Comparison of ENCODE assay signal across 18 cellular contexts in genomic region chr1:21503706-21504377, GRCh38. TPM values are rescaled to one million over a fixed set of nuclear protein-coding genes. Genes with fewer than 3 reads are reported as not detected.
DNase-seq lines count a peak whose midpoint lies in the region; ATAC-seq and TF ChIP-seq lines count a peak whose summit lies in the region.
"Had no signal": no experiment of that assay in that cellular context is flagged by ENCODE, and none has a peak within 500 bp of the region (broad histone marks: within the 10 kb centered on the region; RNA-seq: fewer than 3 reads in every experiment).

No MANE protein-coding gene starts in this region.

- no peak overlapping the region for H3K27ac Mint-ChIP-seq in GM23338

- TF ChIP-seq CTCF in GM23338 (conservative IDR thresholded peaks at IDR 0.05; ENCODE audit: low read depth in 2 of 2), result no peak
- no peak for TF ChIP-seq CTCF in RWPE2 (IDR thresholded peaks at IDR 0.05; ENCODE audit: poor library complexity, severe bottlenecking)
- no peak for TF ChIP-seq CTCF in ovary (IDR thresholded peaks at IDR 0.05)
- no peak for TF ChIP-seq CTCF in GM20000 (IDR thresholded peaks at IDR 0.05; ENCODE audit: extremely low read depth, missing control alignments)

- 39 to 48% (median 39%) methylated on average over 7 of the region's 7 CpGs for WGBS in ovary, 3 donors

- H3K4me1 ChIP-seq in GM23338 (ENCODE audit: insufficient read depth), result peaks cover 6% of the 10 kb centered on the region; the same call in 1 of the 2 replicates
- H3K4me1 ChIP-seq in RWPE2 (ENCODE audit: insufficient read depth, poor library complexity, severe bottlenecking), result no peaks in the 10 kb centered on the region
- H3K4me1 ChIP-seq in ovary (ENCODE audit: insufficient read depth), result peaks cover 5% of the 10 kb centered on the region
- H3K4me1 ChIP-seq: SJCRH30 had no signal

- TF ChIP-seq POLR2A in ovary (IDR thresholded peaks at IDR 0.05), result no peak

- H3K27me3 Mint-ChIP-seq in GM23338 (ENCODE audit: insufficient read depth, low read depth, poor library complexity), result peaks cover 10% of the 10 kb centered on the region

- H3K4me2 ChIP-seq in GM23338, result no peak overlapping the region

- H3K36me3 ChIP-seq in GM23338 (ENCODE audit: insufficient read depth), result no peaks in the 10 kb centered on the region
- H3K36me3 ChIP-seq in RWPE2 (ENCODE audit: low read depth), result no peaks in the 10 kb centered on the region
- H3K36me3 ChIP-seq in ovary, result no peaks in the 10 kb centered on the region
- H3K36me3 ChIP-seq: SJCRH30 had no signal

- no peaks in the 10 kb centered on the region for H4K20me1 ChIP-seq in GM23338 (replicated peaks; ENCODE audit: insufficient read depth)

- TF ChIP-seq EP300 in ovary (IDR thresholded peaks at IDR 0.05), result no peak

- H3K9me3 ChIP-seq in RWPE2 (ENCODE audit: severe bottlenecking) (no peaks in the 10 kb centered on the region), ovary (no peaks in the 10 kb centered on the region)
- H3K9me3 ChIP-seq: SJCRH30 had no signal

- H3K36me3 Mint-ChIP-seq in GM23338 (ENCODE audit: low read depth), result peaks cover 4% of the 10 kb centered on the region; the same call in 1 of the 3 replicates

- H3K27me3 ChIP-seq in GM23338 (ENCODE audit: insufficient read depth) (peaks cover 12% of the 10 kb centered on the region), RWPE2 (ENCODE audit: insufficient read depth, poor library complexity, severe bottlenecking) (peaks cover 5% of the 10 kb centered on the region), ovary (no peaks in the 10 kb centered on the region)
- H3K27me3 ChIP-seq: SJCRH30 had no signal

- no peak for DNase-seq in GM23338 (ENCODE audit: low spot score)
- peak; percentile 31 for DNase-seq in RWPE2 (ENCODE audit: low spot score)
- peak; percentile 21 for DNase-seq in iPS-NIHi11 (ENCODE audit: low spot score)
- DNase-seq in ovary, result peak; percentile 60 to 79 (median 72)
- DNase-seq in A172 (ENCODE audit: low spot score), result no peak
- DNase-seq in GM20000 (ENCODE audit: low spot score), result no peak
- no peak for DNase-seq in mesenteric fat pad (ENCODE audit: low spot score)
- DNase-seq: DMS79 treated with DMSO at 0.1 percent for 48 hours, H7, NCI-H1436, NCI-H2029, NCI-H345, NCI-H524 treated with DMSO at 0.1 percent for 48 hours, SJCRH30 had no signal

- no peaks in the 10 kb centered on the region for H3K9me2 ChIP-seq in GM23338 (ENCODE audit: insufficient read depth)

- H3K4me3 ChIP-seq in GM23338 (no peak overlapping the region), RWPE2 (ENCODE audit: severe bottlenecking) (no peak overlapping the region), ovary (no peak overlapping the region)
- H3K4me3 ChIP-seq: SJCRH30 had no signal

- ATAC-seq in GM23338, result peak; percentile 35; the same call in 2 of the 3 replicates
- ATAC-seq in RWPE2 (ENCODE audit: low read depth), result no peak
- ATAC-seq in HG03460 (IDR thresholded peaks at IDR 0.05; ENCODE audit: unreplicated experiment), result no peak

- H3K27ac ChIP-seq in GM23338 (ENCODE audit: low read depth), result no peak overlapping the region
- H3K27ac ChIP-seq in RWPE2 (ENCODE audit: poor library complexity, severe bottlenecking), result no peak overlapping the region
- H3K27ac ChIP-seq in ovary, result no peak overlapping the region
- H3K27ac ChIP-seq: C4-2B, HL-60, SJCRH30 had no signal

- intact Hi-C loops in ovary (cut with DNase I), result loop anchor here in 2 of 4 donors (10.0 kb wide), 1 partner anchor 151 kb away; no protein-coding TSS in a partner anchor

- no peak overlapping the region for H2AFZ ChIP-seq in GM23338

- H3F3A ChIP-seq in GM23338 (replicated peaks; ENCODE audit: low read depth), result no peaks in the 10 kb centered on the region

- H3K79me2 ChIP-seq in GM23338 (replicated peaks; ENCODE audit: insufficient read depth), result no peaks in the 10 kb centered on the region

- H3K4me1 Mint-ChIP-seq in GM23338, result peaks cover 8% of the 10 kb centered on the region; the same call in 2 of the 3 replicates

- no peaks in the 10 kb centered on the region; the same call in 2 of the 3 replicates for H3K9me3 Mint-ChIP-seq in GM23338

- H3K4me3 Mint-ChIP-seq in GM23338, result no peak overlapping the region

TF ChIP-seq in GM23338, 12 proteins besides CTCF, POLR2A, EP300 and RAD21 (continues in another document):
- TF ChIP-seq ZNF114 (CRISPR knock-in tag; IDR thresholded peaks at IDR 0.05), result no peak
- TF ChIP-seq EZH2phosphoT487 (IDR thresholded peaks at IDR 0.05; ENCODE audit: unreplicated experiment), result no peak
- no peak for TF ChIP-seq CREB1 (CRISPR knock-in tag; IDR thresholded peaks at IDR 0.05; ENCODE audit: low read depth)
- TF ChIP-seq POLR2AphosphoS5 (IDR thresholded peaks at IDR 0.05; ENCODE audit: low read depth), result no peak
- TF ChIP-seq EZH2 (IDR thresholded peaks at IDR 0.05; ENCODE audit: low read depth, unreplicated experiment), result no peak
- TF ChIP-seq REST (IDR thresholded peaks at IDR 0.05; ENCODE audit: unreplicated experiment), result no peak
- TF ChIP-seq NANOG (IDR thresholded peaks at IDR 0.05; ENCODE audit: borderline replicate concordance), result no peak
- TF ChIP-seq STAT1 (IDR thresholded peaks at IDR 0.05; ENCODE audit: unreplicated experiment), result no peak
- TF ChIP-seq JUNB (IDR thresholded peaks at IDR 0.05; ENCODE audit: unreplicated experiment), result no peak
- TF ChIP-seq ETS1 (IDR thresholded peaks at IDR 0.05), result no peak

RNA-seq across cellular contexts. Expression of gene ALPL, which starts 5.4 kb away (rescaled TPM):
- total RNA-seq in GM23338 (2014; rRNA removed; shearing (Covaris generic)), result 166 and 187 TPM in 2 replicates
- polyA plus RNA-seq in GM23338 (2016; fragmentation: Nextera tagmentation; extraction: Ambion mirVana), result 116 and 120 TPM in 2 replicates
- 1 to 10 TPM; 1.2 to 5.3 (median 3.3) TPM for total RNA-seq in ovary
- 1 to 10 TPM; 4.1 to 9.2 TPM for polyA plus RNA-seq in ovary
- total RNA-seq in A172 (2014; rRNA removed; shearing (Covaris generic)), result 0.19 TPM in 1 of 2 replicates, not detected in the other
- total RNA-seq in mesenteric fat pad, result 129 TPM
- total RNA-seq: HT1080 had no signal

Comparison
In these comparisons a context has a peak if more than half of its experiments do, and no peak if none do; other contexts are left out.
1. DNase-seq: peak in RWPE2 (single experiment), iPS-NIHi11 (single experiment) and ovary (5 of 5); none in GM23338 (single experiment), A172 (single experiment), GM20000 (single experiment) and mesenteric fat pad (single experiment).
2. RNA of gene ALPL, which starts 5.4 kb away (total RNA-seq): 166 to 187 TPM in GM23338 and 129 TPM in mesenteric fat pad (single experiment); 1.2 to 5.3 TPM in ovary and 0.19 TPM in A172; every median in the first group is over 10 times any median in the second.